In genomic region chr10:123043409-123043925, GRCh38 we compare ENCODE assay signal across 7 cellular contexts. TPM values are rescaled to one million over a fixed set of nuclear protein-coding genes. Genes with fewer than 3 reads are reported as not detected.
DNase-seq lines count a peak whose midpoint lies in the region; TF ChIP-seq lines count a peak whose summit lies in the region.

No MANE protein-coding gene starts in this region.

- H3K36me3 ChIP-seq in HEK293 (ENCODE audit: control insufficient read depth in 2 of 2, insufficient read depth in 1 of 2, low read length in 2 of 2), result peaks cover 4 to 40% of the 10 kb centered on the region in 2 experiments
- H3K36me3 ChIP-seq in breast epithelium, result no peaks in the 10 kb centered on the region

- TF ChIP-seq CTCF in HEK293 (tag by site-specific recombination; IDR thresholded peaks at IDR 0.05) (peak; percentile 87), breast epithelium (IDR thresholded peaks at IDR 0.05) (peak in 2 of 3 donors; percentile 25 to 58)

- no peak overlapping the region for H3K4me3 ChIP-seq in HEK293 (ENCODE audit: low read depth, low read length)
- no peak overlapping the region for H3K4me3 ChIP-seq in breast epithelium

- no peak for TF ChIP-seq POLR2A in breast epithelium (IDR thresholded peaks at IDR 0.05)

- intact Hi-C loops in breast epithelium (cut with DNase I; ENCODE audit: low total_unique reads), result no loop called here

- POLR2A ChIA-PET in HEK293 (lab: Yijun Ruan, JAX), result no interaction called here

- CTCF ChIA-PET in HEK293 (lab: Yijun Ruan, JAX), result interaction anchor here (0.5 to 4.8 kb wide), 46 partner anchors 9 to 539 kb away, joined by 3 to 33 read pairs (median 4); no protein-coding TSS in a partner anchor

- H3K4me1 ChIP-seq in HEK293 (ENCODE audit: control insufficient read depth, insufficient read depth, low read length), result no peaks in the 10 kb centered on the region
- H3K4me1 ChIP-seq in breast epithelium, result no peaks in the 10 kb centered on the region

- DNase-seq in GM04503 (ENCODE audit: low read depth) (peak; percentile 9), NCI-H128 (lab: John Stamatoyannopoulos, UW; ENCODE audit: unreplicated experiment) (peak; percentile 48), T follicular helper cell (ENCODE audit: low read depth) (peak; percentile 35), breast epithelium (ENCODE audit: low spot score in 2 of 2) (no peak), kidney tubule cell (ENCODE audit: low spot score) (peak; percentile 70)
- DNase-seq in stimulated activated CD4-positive, alpha-beta T cell treated with anti-CD3 and anti-CD28 coated beads, TNF-alpha, amount 100 ng/mL, for 24 hours (ENCODE audit: low read depth in 3 of 3), result peak; percentile 2 to 7 (median 3)

- H3K27ac ChIP-seq in HEK293 (ENCODE audit: extremely low read depth, low read depth, low read length) (no peak overlapping the region), breast epithelium (no peak overlapping the region)

- H3K9me3 ChIP-seq in HEK293 (ENCODE audit: control insufficient read depth, insufficient read depth, low read depth, low read length), result no peaks in the 10 kb centered on the region
- no peaks in the 10 kb centered on the region for H3K9me3 ChIP-seq in breast epithelium

- no peaks in the 10 kb centered on the region for H3K27me3 ChIP-seq in breast epithelium

TF ChIP-seq in HEK293, 187 proteins besides CTCF, POLR2A, EP300 and RAD21:
- TF ChIP-seq ZNF791 (tag by site-specific recombination; IDR thresholded peaks at IDR 0.05) (no peak), PRDM1 (tag by site-specific recombination; IDR thresholded peaks at IDR 0.05) (peak; percentile 54; the same call in 1 of the 2 replicates), REST (tag by site-specific recombination; IDR thresholded peaks at IDR 0.05) (0 out of 2 replicates have a peak, but pooled peaks have one; percentile 12), ZNF394 (tag by site-specific recombination; IDR thresholded peaks at IDR 0.05; ENCODE audit: borderline replicate concordance) (no peak), ZNF654 (tag by site-specific recombination; IDR thresholded peaks at IDR 0.05; ENCODE audit: low read depth) (peak; percentile 91)
- TF ChIP-seq, protein P1, sequence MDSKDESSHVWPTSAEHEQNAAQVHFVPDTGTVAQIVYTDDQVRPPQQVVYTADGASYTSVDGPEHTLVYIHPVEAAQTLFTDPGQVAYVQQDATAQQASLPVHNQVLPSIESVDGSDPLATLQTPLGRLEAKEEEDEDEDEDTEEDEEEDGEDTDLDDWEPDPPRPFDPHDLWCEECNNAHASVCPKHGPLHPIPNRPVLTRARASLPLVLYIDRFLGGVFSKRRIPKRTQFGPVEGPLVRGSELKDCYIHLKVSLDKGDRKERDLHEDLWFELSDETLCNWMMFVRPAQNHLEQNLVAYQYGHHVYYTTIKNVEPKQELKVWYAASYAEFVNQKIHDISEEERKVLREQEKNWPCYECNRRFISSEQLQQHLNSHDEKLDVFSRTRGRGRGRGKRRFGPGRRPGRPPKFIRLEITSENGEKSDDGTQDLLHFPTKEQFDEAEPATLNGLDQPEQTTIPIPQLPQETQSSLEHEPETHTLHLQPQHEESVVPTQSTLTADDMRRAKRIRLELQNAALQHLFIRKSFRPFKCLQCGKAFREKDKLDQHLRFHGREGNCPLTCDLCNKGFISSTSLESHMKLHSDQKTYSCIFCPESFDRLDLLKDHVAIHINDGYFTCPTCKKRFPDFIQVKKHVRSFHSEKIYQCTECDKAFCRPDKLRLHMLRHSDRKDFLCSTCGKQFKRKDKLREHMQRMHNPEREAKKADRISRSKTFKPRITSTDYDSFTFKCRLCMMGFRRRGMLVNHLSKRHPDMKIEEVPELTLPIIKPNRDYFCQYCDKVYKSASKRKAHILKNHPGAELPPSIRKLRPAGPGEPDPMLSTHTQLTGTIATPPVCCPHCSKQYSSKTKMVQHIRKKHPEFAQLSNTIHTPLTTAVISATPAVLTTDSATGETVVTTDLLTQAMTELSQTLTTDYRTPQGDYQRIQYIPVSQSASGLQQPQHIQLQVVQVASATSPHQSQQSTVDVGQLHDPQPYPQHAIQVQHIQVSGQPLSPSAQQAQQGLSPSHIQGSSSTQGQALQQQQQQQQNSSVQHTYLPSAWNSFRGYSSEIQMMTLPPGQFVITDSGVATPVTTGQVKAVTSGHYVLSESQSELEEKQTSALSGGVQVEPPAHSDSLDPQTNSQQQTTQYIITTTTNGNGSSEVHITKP (tag by site-specific recombination; IDR thresholded peaks at IDR 0.05), result 0 out of 2 replicates have a peak, but pooled peaks have one; percentile 10

RNA-seq across cellular contexts. Expression of gene ACADSB, which starts 34.7 kb away (rescaled TPM):
- total RNA-seq in breast epithelium, result 10 to 100 TPM; 22.6 to 32.4 (median 31.8) TPM

RNA-seq across cellular contexts. Expression of gene IKZF5, which starts 34.9 kb away (rescaled TPM):
- total RNA-seq in breast epithelium, result 10 to 100 TPM; 10.5 to 17.7 (median 13.3) TPM

Comparison
In these comparisons a context has a peak if more than half of its experiments do, and no peak if none do; other contexts are left out.
1. DNase-seq: peak in GM04503 (single experiment), NCI-H128 (single experiment), T follicular helper cell (single experiment), kidney tubule cell (single experiment) and stimulated activated CD4-positive, alpha-beta T cell treated with anti-CD3 and anti-CD28 coated beads, TNF-alpha, amount 100 ng/mL, for 24 hours (3 of 3); none in breast epithelium (0 of 2).